19 cellular contexts compared by ENCODE assay signal in the genomic region with DNA sequence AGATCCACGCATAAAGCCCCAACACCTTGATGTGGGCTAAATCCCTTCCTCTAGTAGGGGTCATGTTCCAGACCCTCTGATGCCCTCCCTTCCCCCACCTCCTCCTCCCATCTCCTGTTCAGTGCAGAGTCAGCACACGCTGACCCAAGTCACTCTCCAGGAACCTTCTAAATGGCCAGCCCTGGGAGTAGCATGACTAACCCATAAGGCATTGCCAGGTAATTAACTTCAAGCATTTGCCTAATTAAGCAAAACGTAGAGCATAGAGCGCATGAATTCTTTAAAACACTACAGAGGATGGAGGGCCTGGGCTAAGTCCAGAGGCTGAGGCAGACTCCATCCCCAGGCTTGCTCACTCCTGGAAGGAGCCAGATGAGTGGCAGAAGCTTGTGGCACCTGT.
"Had no signal": no experiment of that assay in that cellular context is flagged by ENCODE, and none has a peak within 500 bp of the region (broad histone marks: within the 10 kb centered on the region; RNA-seq: fewer than 3 reads in every experiment).

No MANE protein-coding gene starts in this region.

- H3K9ac ChIP-seq: SK-N-SH had no signal

- ATAC-seq: HepG2 had no signal

- H3K9me3 ChIP-seq: SK-N-SH had no signal

- H3K4me2 ChIP-seq: SK-N-SH had no signal

- DNase-seq: Karpas-422, KG1, MM.1S, NCI-H1092 treated with DMSO at 0.1 percent for 48 hours, NCI-H1436, NCI-H187, NCI-H2029, NCI-H2081 treated with DMSO at 0.1 percent for 48 hours, NCI-H2171, NCI-H226, NCI-H446, NCI-H510A, NCI-H524 treated with DMSO at 0.1 percent for 48 hours, NCI-H774, RPMI8226, SHP77, SK-N-SH, SW 1271 had no signal
